Comparison of ENCODE assay signal across 1 cellular context in genomic region chr13:21297914-21298831, GRCh38.
TF ChIP-seq lines count a peak whose summit lies in the region.

No MANE protein-coding gene starts in this region.

TF ChIP-seq in K562, 482 proteins besides CTCF, POLR2A, EP300 and RAD21 (continued from another document and continues in another):
- TF ChIP-seq ZHX1 (conservative IDR thresholded peaks at IDR 0.05; ENCODE audit: low read length) (0 out of 2 replicates have a peak, but pooled peaks have one; percentile 38), RBM15 (IDR thresholded peaks at IDR 0.05; ENCODE audit: insufficient read depth, low read length) (no peak), FOXA3 (CRISPR knock-in tag; conservative IDR thresholded peaks at IDR 0.05 in 1 of 2, IDR thresholded peaks at IDR 0.05 in 1 of 2) (no peak), NEUROD1 (IDR thresholded peaks at IDR 0.05; ENCODE audit: borderline replicate concordance, low read depth, low read length, partially characterized antibody) (no peak), ZNF449 (CRISPR knock-in tag; IDR thresholded peaks at IDR 0.05) (no peak), RFX5 (IDR thresholded peaks at IDR 0.05; ENCODE audit: low read depth, low read length) (no peak), TAF9B (IDR thresholded peaks at IDR 0.05; ENCODE audit: partially characterized antibody) (no peak), ZKSCAN3 (CRISPR knock-in tag; IDR thresholded peaks at IDR 0.05) (no peak), TAL1 (IDR thresholded peaks at IDR 0.05) (no peak), CREBBP (IDR thresholded peaks at IDR 0.05; ENCODE audit: low read depth, low read length) (no peak), ZNF740 (CRISPR knock-in tag; IDR thresholded peaks at IDR 0.05) (no peak), ZNF740 (tag; IDR thresholded peaks at IDR 0.05) (no peak), E2F6 (IDR thresholded peaks at IDR 0.05; ENCODE audit: borderline replicate concordance in 1 of 2, extremely low read depth in 1 of 2, insufficient read depth in 1 of 2, insufficient read length in 1 of 2, low read depth in 1 of 2, low read length in 1 of 2, poor library complexity in 1 of 2, severe bottlenecking in 1 of 2) (peak in 1 of 2 experiments; percentile 54), HDAC6 (IDR thresholded peaks at IDR 0.05; ENCODE audit: low read depth, low read length) (no peak), ATF3 (IDR thresholded peaks at IDR 0.05) (no peak), ATF3 (CRISPR knock-in tag; conservative IDR thresholded peaks at IDR 0.05) (no peak), PHB (CRISPR knock-in tag; IDR thresholded peaks at IDR 0.05) (no peak), CC2D1A (IDR thresholded peaks at IDR 0.05) (no peak), POLR2G (IDR thresholded peaks at IDR 0.05; ENCODE audit: low read depth, low read length) (peak; percentile 58; the same call in 1 of the 2 replicates), ETV5 (CRISPR knock-in tag; IDR thresholded peaks at IDR 0.05; ENCODE audit: low read depth) (no peak), XRCC5 (IDR thresholded peaks at IDR 0.05; ENCODE audit: low read depth, low read length) (peak; percentile 83), RBFOX2 (IDR thresholded peaks at IDR 0.05; ENCODE audit: low read depth, low read length) (peak; percentile 42), HMBOX1 (IDR thresholded peaks at IDR 0.05) (no peak), NCOA4 (IDR thresholded peaks at IDR 0.05; ENCODE audit: partially characterized antibody) (no peak), BHLHE40 (IDR thresholded peaks at IDR 0.05; ENCODE audit: low read length) (peak; percentile 79), MAZ (CRISPR knock-in tag; conservative IDR thresholded peaks at IDR 0.05 in 1 of 2, IDR thresholded peaks at IDR 0.05 in 1 of 2) (peak in 1 of 2 experiments; percentile 53; a peak in 1 of 4 replicates), ZNF174 (CRISPR knock-in tag; IDR thresholded peaks at IDR 0.05) (no peak), ZBTB7A (IDR thresholded peaks at IDR 0.05; ENCODE audit: borderline replicate concordance, control insufficient read depth, low read depth, low read length) (peak; percentile 31; the same call in 1 of the 2 replicates), ZNF239 (CRISPR knock-in tag; IDR thresholded peaks at IDR 0.05) (no peak), ZNF274 (IDR thresholded peaks at IDR 0.05; ENCODE audit: borderline replicate concordance, low read depth, low read length) (no peak), CTBP1 (IDR thresholded peaks at IDR 0.05; ENCODE audit: borderline replicate concordance) (peak; percentile 12; the same call in 1 of the 2 replicates), POLR2AphosphoS2 (IDR thresholded peaks at IDR 0.05; ENCODE audit: low read length) (no peak), GTF2F1 (IDR thresholded peaks at IDR 0.05; ENCODE audit: low read depth, low read length) (no peak), MCM7 (IDR thresholded peaks at IDR 0.05) (no peak), KAT2B (IDR thresholded peaks at IDR 0.05; ENCODE audit: low read depth, low read length) (no peak), E2F8 (IDR thresholded peaks at IDR 0.05; ENCODE audit: low read depth, partially characterized antibody) (no peak), BRCA1 (IDR thresholded peaks at IDR 0.05) (no peak), BRCA1 (CRISPR knock-in tag; IDR thresholded peaks at IDR 0.05) (no peak), KAT7 (CRISPR knock-in tag; IDR thresholded peaks at IDR 0.05; ENCODE audit: borderline replicate concordance) (no peak), POLR2H (tag; IDR thresholded peaks at IDR 0.05; ENCODE audit: low read depth) (no peak), ZNF512 (tag; IDR thresholded peaks at IDR 0.05) (no peak), CSDE1 (IDR thresholded peaks at IDR 0.05) (no peak), THRAP3 (IDR thresholded peaks at IDR 0.05; ENCODE audit: borderline replicate concordance) (no peak), TFAM (CRISPR knock-in tag; conservative IDR thresholded peaks at IDR 0.05) (no peak), EHMT2 (IDR thresholded peaks at IDR 0.05) (no peak), MXI1 (IDR thresholded peaks at IDR 0.05; ENCODE audit: low read depth, low read length) (peak; percentile 83), ZNF586 (CRISPR knock-in tag; conservative IDR thresholded peaks at IDR 0.05) (no peak), ID3 (CRISPR knock-in tag; IDR thresholded peaks at IDR 0.05) (no peak), ID3 (tag; IDR thresholded peaks at IDR 0.05) (no peak), ARID2 (IDR thresholded peaks at IDR 0.05) (no peak), ZNF324 (CRISPR knock-in tag; IDR thresholded peaks at IDR 0.05) (no peak), ZNF398 (CRISPR knock-in tag; IDR thresholded peaks at IDR 0.05) (no peak), MTA2 (IDR thresholded peaks at IDR 0.05; ENCODE audit: low read depth) (no peak), CREM (IDR thresholded peaks at IDR 0.05; ENCODE audit: low read depth) (peak; percentile 90), CHD2 (IDR thresholded peaks at IDR 0.05; ENCODE audit: low read depth, low read length) (no peak), U2AF2 (optimal IDR thresholded peaks at IDR 0.05; ENCODE audit: low read depth, low read length) (no peak), ZNF408 (CRISPR knock-in tag; IDR thresholded peaks at IDR 0.05; ENCODE audit: low read depth) (no peak), NR2F6 (CRISPR knock-in tag; IDR thresholded peaks at IDR 0.05) (no peak), SMARCB1 (IDR thresholded peaks at IDR 0.05; ENCODE audit: insufficient read length, low read depth) (no peak), SIN3B (IDR thresholded peaks at IDR 0.05; ENCODE audit: low read depth) (no peak), PHF8 (IDR thresholded peaks at IDR 0.05; ENCODE audit: borderline replicate concordance, low read length) (peak; percentile 55; the same call in 1 of the 2 replicates), RAD51 (IDR thresholded peaks at IDR 0.05; ENCODE audit: borderline replicate concordance, low read depth) (peak; percentile 92), PCBP2 (IDR thresholded peaks at IDR 0.05; ENCODE audit: low read depth, low read length, poor library complexity, severe bottlenecking) (no peak), GABPB1 (CRISPR knock-in tag; IDR thresholded peaks at IDR 0.05) (no peak), POU5F1 (IDR thresholded peaks at IDR 0.05; ENCODE audit: borderline replicate concordance, low read depth, low read length, partially characterized antibody) (no peak), HDAC8 (tag; IDR thresholded peaks at IDR 0.05) (no peak)
